ENCODE assay signal across 17 cellular contexts in the genomic region with DNA sequence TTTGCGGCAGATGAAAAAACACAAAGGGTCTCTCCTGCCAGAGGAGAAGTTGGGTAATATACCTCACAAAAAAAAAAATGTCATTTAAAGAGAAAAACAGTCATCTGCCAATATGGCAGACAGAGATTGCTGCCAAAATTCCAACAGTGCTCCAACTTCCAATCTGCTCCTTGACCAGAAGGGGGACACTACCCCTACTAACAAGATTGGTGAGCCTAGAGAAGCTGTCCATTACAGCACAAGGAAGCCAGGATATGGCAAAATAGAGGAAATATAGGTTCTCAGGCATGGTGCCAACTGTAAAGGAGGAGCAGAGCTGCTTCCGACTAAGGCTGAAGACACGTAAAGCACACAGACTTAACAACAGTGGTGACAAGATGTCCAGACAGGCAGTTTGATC.
DNase-seq lines count a peak whose midpoint lies in the region; ATAC-seq, FAIRE-seq and TF ChIP-seq lines count a peak whose summit lies in the region.
"Had no signal": no experiment of that assay in that cellular context is flagged by ENCODE, and none has a peak within 500 bp of the region (broad histone marks: within the 10 kb centered on the region; RNA-seq: fewer than 3 reads in every experiment).

No MANE protein-coding gene starts in this region.

- H3K4me1 ChIP-seq in H1 (replicated peaks in 1 of 4; ENCODE audit: control insufficient read depth in 3 of 4, insufficient read depth in 4 of 4, low read length in 3 of 4), result no peaks in the 10 kb centered on the region
- H3K4me1 ChIP-seq: tibial nerve had no signal

- ATAC-seq in HG03460 (IDR thresholded peaks at IDR 0.05; ENCODE audit: unreplicated experiment), result no peak
- ATAC-seq in esophagus mucosa, result no peak
- ATAC-seq: K562, natural killer cell had no signal

- CTCF ChIA-PET in H1 (lab: Charles Lee; ENCODE audit: partially characterized antibody), result interaction anchor here (0.6 to 1.5 kb wide), 4 partner anchors 13 to 1466 kb away, joined by 3 to 5 read pairs (median 3); no protein-coding TSS in a partner anchor

- no peak overlapping the region for H2BK5ac ChIP-seq in H1 (ENCODE audit: low read depth, low read length)

- H3K9ac ChIP-seq in H1 (replicated peaks in 1 of 4; ENCODE audit: extremely low read depth in 1 of 4, low read depth in 3 of 4, low read length in 3 of 4), result no peak overlapping the region

- POLR2A ChIA-PET in H1 (lab: Charles Lee; ENCODE audit: partially characterized antibody), result no interaction called here

- no peaks in the 10 kb centered on the region for H3K79me2 ChIP-seq in H1 (ENCODE audit: control insufficient read depth in 1 of 2, insufficient read depth in 2 of 2, low read length in 2 of 2)

- no peaks in the 10 kb centered on the region for H3K36me3 ChIP-seq in H1 (ENCODE audit: control insufficient read depth in 2 of 4, insufficient read depth in 4 of 4, low read length in 3 of 4)
- H3K36me3 ChIP-seq: tibial nerve had no signal

- TF ChIP-seq POLR2A in H1 (IDR thresholded peaks at IDR 0.05; ENCODE audit: control extremely low read depth in 1 of 2, low read depth in 2 of 2, low read length in 2 of 2), result no peak

- peak; percentile 73 to 79 for TF ChIP-seq RAD21 in H1 (IDR thresholded peaks at IDR 0.05 in 1 of 2, conservative IDR thresholded peaks at IDR 0.05 in 1 of 2; ENCODE audit: low read depth in 2 of 2, low read length in 2 of 2)

- no peak overlapping the region for H4K91ac ChIP-seq in H1 (replicated peaks; ENCODE audit: insufficient read length, low read length)

- no peak for FAIRE-seq in H1 (lab: Jason Lieb, UNC)
- FAIRE-seq: A204.1, GM12891, GM19239, K562 had no signal

- H4K5ac ChIP-seq in H1 (ENCODE audit: insufficient read length, low read depth, low read length), result no peak overlapping the region

- DNase-seq in DMS53 (lab: John Stamatoyannopoulos, UW) (peak; percentile 52), DMS53 treated with DMSO at 0.1 percent for 48 hours (lab: John Stamatoyannopoulos, UW; ENCODE audit: unreplicated experiment) (no peak), NCI-H69 (lab: John Stamatoyannopoulos, UW) (peak; percentile 20), H1 (ENCODE audit: low read depth in 1 of 2, low spot score in 2 of 2) (no peak), retinal pigment epithelial cell (ENCODE audit: low read depth) (no peak)
- DNase-seq in stimulated activated CD4-positive, alpha-beta T cell treated with anti-CD3 and anti-CD28 coated beads, Interleukin-2, amount 100 ng/mL, for 24 hours, result no peak
- DNase-seq: foreskin melanocyte, GOT3, kidney glomerular epithelial cell, natural killer cell had no signal

- no peak overlapping the region for H2AFZ ChIP-seq in H1 (ENCODE audit: low read length)

- TF ChIP-seq EP300 in H1 (IDR thresholded peaks at IDR 0.05; ENCODE audit: borderline replicate concordance in 1 of 2, low read depth in 2 of 2, low read length in 2 of 2), result no peak

- H3K4me3 ChIP-seq in H1 (ENCODE audit: extremely low read depth in 1 of 4, insufficient read depth in 2 of 4, low read depth in 3 of 4, low read length in 4 of 4) (no peak overlapping the region), retinal pigment epithelial cell (ENCODE audit: low read length) (no peak overlapping the region)
- H3K4me3 ChIP-seq: K562, tibial nerve had no signal

- H3K23ac ChIP-seq in H1 (ENCODE audit: insufficient read length), result no peak overlapping the region

- H4K8ac ChIP-seq in H1 (ENCODE audit: extremely low read depth, insufficient read depth, low read length), result no peak overlapping the region

- H3K4me2 ChIP-seq in H1 (ENCODE audit: insufficient read depth in 1 of 2, low read depth in 2 of 2, low read length in 2 of 2), result no peak overlapping the region

- H3K4ac ChIP-seq in H1 (replicated peaks; ENCODE audit: insufficient read length, low read depth, low read length), result no peak overlapping the region

- H3K9me3 ChIP-seq in H1 (ENCODE audit: insufficient read depth in 2 of 2, low read depth in 1 of 2, low read length in 1 of 2), result no peaks in the 10 kb centered on the region

- no peak overlapping the region for H2BK20ac ChIP-seq in H1 (ENCODE audit: low read length)

- H3K18ac ChIP-seq in H1 (ENCODE audit: extremely low read depth, low read length), result no peak overlapping the region

- H3K14ac ChIP-seq in H1 (ENCODE audit: insufficient read length), result no peak overlapping the region

- no peak overlapping the region for H3K27ac ChIP-seq in H1 (ENCODE audit: low read depth, low read length)
- H3K27ac ChIP-seq: tibial nerve had no signal

- no peaks in the 10 kb centered on the region for H4K20me1 ChIP-seq in H1 (replicated peaks in 1 of 2; ENCODE audit: control insufficient read depth in 1 of 2, insufficient read depth in 2 of 2, low read length in 2 of 2)

- no peak overlapping the region for H2AK5ac ChIP-seq in H1 (ENCODE audit: low read depth, low read length)

- H3K27me3 ChIP-seq in H1 (replicated peaks in 1 of 4; ENCODE audit: control insufficient read depth in 3 of 4, extremely low read depth in 1 of 4, insufficient read depth in 3 of 4, low read length in 3 of 4), result no peaks in the 10 kb centered on the region
- H3K27me3 ChIP-seq: tibial nerve had no signal

- H3K79me1 ChIP-seq in H1 (ENCODE audit: low read depth, low read length), result no peaks in the 10 kb centered on the region

- 94% methylated on average over 3 of the region's 3 CpGs; no CpG with 5 or more reads in 1 of the 2 experiments for WGBS in H1 (ENCODE audit: extremely low coverage in 1 of 2, insufficient coverage in 1 of 2, insufficient read length in 1 of 2, insufficient replicate concordance in 2 of 2, low coverage in 1 of 2, low lambda C conversion rate in 2 of 2, missing lambda C conversion rate in 1 of 2), 2 experiments

- H2BK120ac ChIP-seq in H1 (replicated peaks; ENCODE audit: low read depth, low read length), result no peak overlapping the region

- TF ChIP-seq CTCF in H1 (IDR thresholded peaks at IDR 0.05; ENCODE audit: control extremely low read depth in 1 of 3, insufficient read depth in 1 of 3, low read depth in 1 of 3, low read length in 3 of 3), result peak in 2 of 3 experiments; percentile 46 to 66; a peak in 3 of 4 replicates
- peak; percentile 32 for TF ChIP-seq CTCF in retinal pigment epithelial cell (conservative IDR thresholded peaks at IDR 0.05; ENCODE audit: low read depth, low read length)

- no peaks in the 10 kb centered on the region for H3K23me2 ChIP-seq in H1 (ENCODE audit: low read depth, low read length)

- no peak overlapping the region for H2BK15ac ChIP-seq in H1 (ENCODE audit: low read length)

- H3K56ac ChIP-seq in H1 (replicated peaks; ENCODE audit: insufficient read length, low read depth, low read length), result no peak overlapping the region

- no peak overlapping the region for H2BK12ac ChIP-seq in H1 (ENCODE audit: low read depth, low read length)

TF ChIP-seq in H1, 55 proteins besides CTCF, POLR2A, EP300 and RAD21:
- TF ChIP-seq, protein P1, sequence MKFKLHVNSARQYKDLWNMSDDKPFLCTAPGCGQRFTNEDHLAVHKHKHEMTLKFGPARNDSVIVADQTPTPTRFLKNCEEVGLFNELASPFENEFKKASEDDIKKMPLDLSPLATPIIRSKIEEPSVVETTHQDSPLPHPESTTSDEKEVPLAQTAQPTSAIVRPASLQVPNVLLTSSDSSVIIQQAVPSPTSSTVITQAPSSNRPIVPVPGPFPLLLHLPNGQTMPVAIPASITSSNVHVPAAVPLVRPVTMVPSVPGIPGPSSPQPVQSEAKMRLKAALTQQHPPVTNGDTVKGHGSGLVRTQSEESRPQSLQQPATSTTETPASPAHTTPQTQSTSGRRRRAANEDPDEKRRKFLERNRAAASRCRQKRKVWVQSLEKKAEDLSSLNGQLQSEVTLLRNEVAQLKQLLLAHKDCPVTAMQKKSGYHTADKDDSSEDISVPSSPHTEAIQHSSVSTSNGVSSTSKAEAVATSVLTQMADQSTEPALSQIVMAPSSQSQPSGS (IDR thresholded peaks at IDR 0.05; ENCODE audit: low read length), result no peak
- TF ChIP-seq RBBP5 (IDR thresholded peaks at IDR 0.05; ENCODE audit: borderline replicate concordance, low read depth, low read length) (no peak), JUND (IDR thresholded peaks at IDR 0.05; ENCODE audit: low read length) (no peak), KDM5A (IDR thresholded peaks at IDR 0.05; ENCODE audit: low read length) (no peak), TEAD4 (IDR thresholded peaks at IDR 0.05; ENCODE audit: low read depth, low read length) (peak; percentile 46; the same call in 1 of the 2 replicates), YY1 (IDR thresholded peaks at IDR 0.05; ENCODE audit: low read depth, low read length) (peak; percentile 77; the same call in 1 of the 2 replicates), BCL11A (IDR thresholded peaks at IDR 0.05; ENCODE audit: low read depth in 2 of 2, low read length in 2 of 2) (no peak), SP4 (IDR thresholded peaks at IDR 0.05; ENCODE audit: low read length) (no peak), CHD2 (IDR thresholded peaks at IDR 0.05; ENCODE audit: low read length) (no peak)

Comparison
In these comparisons a context has a peak if more than half of its experiments do, and no peak if none do; other contexts are left out.
1. DNase-seq: peak in DMS53 (single experiment) and NCI-H69 (single experiment); none in DMS53 treated with DMSO at 0.1 percent for 48 hours (single experiment), H1 (0 of 2), retinal pigment epithelial cell (single experiment) and stimulated activated CD4-positive, alpha-beta T cell treated with anti-CD3 and anti-CD28 coated beads, Interleukin-2, amount 100 ng/mL, for 24 hours (0 of 2).